In genomic region chr7:31744294-31744874, GRCh38 we compare ENCODE assay signal across 8 cellular contexts. TPM values are rescaled to one million over a fixed set of nuclear protein-coding genes. Genes with fewer than 3 reads are reported as not detected.
DNase-seq lines count a peak whose midpoint lies in the region; ATAC-seq and TF ChIP-seq lines count a peak whose summit lies in the region.

No MANE protein-coding gene starts in this region.

- no peaks in the 10 kb centered on the region for H3K9me3 ChIP-seq in esophagus muscularis mucosa
- no peaks in the 10 kb centered on the region for H3K9me3 ChIP-seq in vagina

- TF ChIP-seq POLR2A in esophagus muscularis mucosa (IDR thresholded peaks at IDR 0.05; ENCODE audit: low read depth): no peak
- TF ChIP-seq POLR2A in vagina (IDR thresholded peaks at IDR 0.05): no peak

- no peaks in the 10 kb centered on the region for H3K27me3 ChIP-seq in esophagus muscularis mucosa
- H3K27me3 ChIP-seq in vagina: no peaks in the 10 kb centered on the region

- H3K4me1 ChIP-seq in esophagus muscularis mucosa (no peaks in the 10 kb centered on the region), vagina (no peaks in the 10 kb centered on the region)

- intact Hi-C loops in esophagus muscularis mucosa (cut with DNase I) (loop anchor here (10.0 kb wide), 1 partner anchor 600 kb away; no protein-coding TSS in a partner anchor), natural killer cell (cut with micrococcal nuclease) (loop anchor here (2.0 to 10.0 kb wide), 3 partner anchors 320 to 602 kb away; no protein-coding TSS in a partner anchor), vagina (cut with DNase I) (loop anchor here (10.0 kb wide), 1 partner anchor 600 kb away; no protein-coding TSS in a partner anchor)

- ATAC-seq in GM18508 (IDR thresholded peaks at IDR 0.05; ENCODE audit: insufficient read depth, unreplicated experiment) (peak; percentile 82), HG02970 (IDR thresholded peaks at IDR 0.05; ENCODE audit: low FRiP score, unreplicated experiment) (peak; percentile 61), natural killer cell (peak; percentile 40 to 67 (median 60))

- H3K27me3 Mint-ChIP-seq in natural killer cell (ENCODE audit: low read depth in 2 of 2): peaks cover 7 to 15% of the 10 kb centered on the region in 2 donors

- no peaks in the 10 kb centered on the region for H3K9me3 Mint-ChIP-seq in natural killer cell

- peaks cover 0 to 4% (median 0%) of the 10 kb centered on the region in 4 donors for H3K36me3 ChIP-seq in esophagus muscularis mucosa
- no peaks in the 10 kb centered on the region for H3K36me3 ChIP-seq in vagina

- peak; percentile 91 for DNase-seq in Ammon's horn (ENCODE audit: low spot score)
- peak; percentile 85 for DNase-seq in NCI-H1694 treated with DMSO at 0.1 percent for 48 hours (lab: John Stamatoyannopoulos, UW)
- peak; percentile 45 for DNase-seq in T1000 (lab: John Stamatoyannopoulos, UW)
- no peak for DNase-seq in esophagus muscularis mucosa (ENCODE audit: extremely low spot score)
- peak; percentile 17 for DNase-seq in natural killer cell
- no peak for DNase-seq in vagina (ENCODE audit: extremely low spot score in 2 of 2)

- H3K4me3 ChIP-seq in esophagus muscularis mucosa (no peak overlapping the region), vagina (no peak overlapping the region)

- 2% methylated on average over 4 of the region's 4 CpGs for WGBS in esophagus muscularis mucosa

- H3K27ac Mint-ChIP-seq in natural killer cell: no peak overlapping the region

- H3K27ac ChIP-seq in esophagus muscularis mucosa (replicated peaks in 1 of 4) (no peak overlapping the region), vagina (no peak overlapping the region)

- no peaks in the 10 kb centered on the region for H3K4me1 Mint-ChIP-seq in natural killer cell

- no peak for TF ChIP-seq EP300 in esophagus muscularis mucosa (IDR thresholded peaks at IDR 0.05)

- H3K36me3 Mint-ChIP-seq in natural killer cell: no peaks in the 10 kb centered on the region

- TF ChIP-seq CTCF in esophagus muscularis mucosa (IDR thresholded peaks at IDR 0.05): peak; percentile 84 to 93 (median 87)
- peak; percentile 63 for TF ChIP-seq CTCF in natural killer cell (IDR thresholded peaks at IDR 0.05)
- TF ChIP-seq CTCF in vagina (IDR thresholded peaks at IDR 0.05): peak; percentile 54 to 85 (median 74)

- no peak overlapping the region for H3K4me3 Mint-ChIP-seq in natural killer cell

RNA-seq across cellular contexts. Expression of gene PPP1R17, which starts 57.4 kb away (rescaled TPM):
- not detected for total RNA-seq in esophagus muscularis mucosa
- total RNA-seq in natural killer cell: not detected
- not detected for total RNA-seq in vagina

Comparison
In these comparisons a context has a peak if more than half of its experiments do, and no peak if none do; other contexts are left out.
1. DNase-seq: peak in Ammon's horn (single experiment), NCI-H1694 treated with DMSO at 0.1 percent for 48 hours (single experiment), T1000 (single experiment) and natural killer cell (single experiment); none in esophagus muscularis mucosa (single experiment) and vagina (0 of 2).
2. Peak in every context shown above with its lines, with median percentiles within 50 percentile points of each other: ATAC-seq and CTCF ChIP-seq.